Comparison of ENCODE assay signal across 8 cellular contexts in genomic region chr4:123449780-123450179, GRCh38. TPM values are rescaled to one million over a fixed set of nuclear protein-coding genes. Genes with fewer than 3 reads are reported as not detected.
DNase-seq lines count a peak whose midpoint lies in the region; ATAC-seq and TF ChIP-seq lines count a peak whose summit lies in the region.

No MANE protein-coding gene starts in this region.

- no peaks in the 10 kb centered on the region for H3K9me3 Mint-ChIP-seq in activated naive CD8-positive, alpha-beta T cell treated with anti-CD3 and anti-CD28 coated beads, Interleukin-2, amount 10 ng/mL, durations not matched to agents 7 days and 5 days
- no peaks in the 10 kb centered on the region for H3K9me3 Mint-ChIP-seq in mesothelial cell of epicardium

- peaks cover 6% of the 10 kb centered on the region for H3K36me3 Mint-ChIP-seq in activated naive CD8-positive, alpha-beta T cell treated with anti-CD3 and anti-CD28 coated beads, Interleukin-2, amount 10 ng/mL, durations not matched to agents 7 days and 5 days
- no peaks in the 10 kb centered on the region for H3K36me3 Mint-ChIP-seq in mesothelial cell of epicardium

- no peaks in the 10 kb centered on the region for H3K36me3 ChIP-seq in ACC112 (ENCODE audit: insufficient read depth, low read length)
- no peaks in the 10 kb centered on the region for H3K36me3 ChIP-seq in gastrocnemius medialis

- H2AFZ ChIP-seq in ACC112 (ENCODE audit: low read length, unreplicated experiment), result no peak overlapping the region

- peak overlapping the region; percentile 16; the same call in 1 of the 2 replicates for H3K27ac ChIP-seq in ACC112 (ENCODE audit: low read depth, low read length)
- H3K27ac ChIP-seq in gastrocnemius medialis, result no peak overlapping the region

- in situ Hi-C loops in gastrocnemius medialis (cut with MboI; ENCODE audit: low sequenced_read_pairs in 4 of 4), result no loop called here

- peak overlapping the region; percentile 8; the same call in 1 of the 2 replicates for H3K4me3 ChIP-seq in ACC112 (ENCODE audit: low read depth, low read length)
- no peak overlapping the region for H3K4me3 ChIP-seq in gastrocnemius medialis

- H3K27me3 Mint-ChIP-seq in activated naive CD8-positive, alpha-beta T cell treated with anti-CD3 and anti-CD28 coated beads, Interleukin-2, amount 10 ng/mL, durations not matched to agents 7 days and 5 days, result no peaks in the 10 kb centered on the region
- no peaks in the 10 kb centered on the region for H3K27me3 Mint-ChIP-seq in mesothelial cell of epicardium (ENCODE audit: low read depth)

- DNase-seq in activated naive CD8-positive, alpha-beta T cell treated with anti-CD3 and anti-CD28 coated beads, Interleukin-2, amount 10 ng/mL, durations not matched to agents 7 days and 5 days, result no peak
- no peak for DNase-seq in stimulated activated naive CD8-positive, alpha-beta T cell treated with anti-CD3 and anti-CD28 coated beads, Interleukin-15, Interleukin-2, amounts not matched to agents 100 U/mL and 50 U/mL, for 24 hours
- DNase-seq in gastrocnemius medialis (no peak), mesothelial cell of epicardium (ENCODE audit: low spot score in 2 of 2, unreplicated experiment in 2 of 2) (no peak), ureter (ENCODE audit: low spot score) (no peak)

- POLR2A ChIA-PET in activated naive CD8-positive, alpha-beta T cell treated with anti-CD3 and anti-CD28 coated beads, Interleukin-2, amount 10 ng/mL, durations not matched to agents 7 days and 5 days (lab: Charles Lee), result interaction anchor here (1.0 to 1.4 kb wide), 2 partner anchors 31 to 53 kb away, joined by 4 read pairs; partner anchors contain the start of gene SPRY1

- intact Hi-C loops in gastrocnemius medialis (cut with DNase I; ENCODE audit: low total_unique reads), result no loop called here

- no peaks in the 10 kb centered on the region for H3K9me3 ChIP-seq in gastrocnemius medialis

- peak overlapping the region; percentile 76 for H3K27ac Mint-ChIP-seq in activated naive CD8-positive, alpha-beta T cell treated with anti-CD3 and anti-CD28 coated beads, Interleukin-2, amount 10 ng/mL, durations not matched to agents 7 days and 5 days
- no peak overlapping the region for H3K27ac Mint-ChIP-seq in mesothelial cell of epicardium

- H3K4me3 Mint-ChIP-seq in activated naive CD8-positive, alpha-beta T cell treated with anti-CD3 and anti-CD28 coated beads, Interleukin-2, amount 10 ng/mL, durations not matched to agents 7 days and 5 days, result peak overlapping the region; percentile 69
- H3K4me3 Mint-ChIP-seq in mesothelial cell of epicardium, result no peak overlapping the region

- H3K4me1 Mint-ChIP-seq in activated naive CD8-positive, alpha-beta T cell treated with anti-CD3 and anti-CD28 coated beads, Interleukin-2, amount 10 ng/mL, durations not matched to agents 7 days and 5 days, result peaks cover 34% of the 10 kb centered on the region
- H3K4me1 Mint-ChIP-seq in mesothelial cell of epicardium, result peaks cover 11% of the 10 kb centered on the region

- no peak for TF ChIP-seq POLR2A in gastrocnemius medialis (IDR thresholded peaks at IDR 0.05)

- TF ChIP-seq CTCF in gastrocnemius medialis (IDR thresholded peaks at IDR 0.05 in 4 of 5, conservative IDR thresholded peaks at IDR 0.05 in 1 of 5) (no peak), mesothelial cell of epicardium (IDR thresholded peaks at IDR 0.05; ENCODE audit: unreplicated experiment) (no peak)

- H3K27me3 ChIP-seq in ACC112 (ENCODE audit: insufficient read depth, low read length) (no peaks in the 10 kb centered on the region), gastrocnemius medialis (no peaks in the 10 kb centered on the region)

- H3K4me1 ChIP-seq in ACC112 (ENCODE audit: control insufficient read depth, insufficient read depth, low read length, unreplicated experiment) (peaks cover 21% of the 10 kb centered on the region), gastrocnemius medialis (no peaks in the 10 kb centered on the region)

- ATAC-seq in GM19455 (IDR thresholded peaks at IDR 0.05; ENCODE audit: unreplicated experiment) (peak; percentile 76), HG03439 (IDR thresholded peaks at IDR 0.05; ENCODE audit: unreplicated experiment) (peak; percentile 76), gastrocnemius medialis (no peak)
- ATAC-seq in activated naive CD8-positive, alpha-beta T cell treated with anti-CD3 and anti-CD28 coated beads, Interleukin-2, amount 10 ng/mL, durations not matched to agents 7 days and 5 days (ENCODE audit: low read depth), result peak; percentile 72
- ATAC-seq in stimulated activated naive CD8-positive, alpha-beta T cell treated with anti-CD3 and anti-CD28 coated beads, Interleukin-15, Interleukin-2, amounts not matched to agents 100 U/mL and 50 U/mL, for 24 hours, result peak; percentile 70

- H3K79me2 ChIP-seq in ACC112 (ENCODE audit: control insufficient read depth, insufficient read depth, low read length, unreplicated experiment), result no peaks in the 10 kb centered on the region

RNA-seq across cellular contexts. Expression of gene SPRY1, which starts 53.2 kb away (rescaled TPM):
- 10 to 100 TPM; 46.3 to 51.3 TPM for total RNA-seq in activated naive CD8-positive, alpha-beta T cell treated with anti-CD3 and anti-CD28 coated beads, Interleukin-2, amount 10 ng/mL, durations not matched to agents 7 days and 5 days
- 10 to 100 TPM; 32.8 to 72.2 (median 50.9) TPM for total RNA-seq in gastrocnemius medialis
- 39.1 to 42.0 TPM (median 41.8 TPM) in 3 replicates for total RNA-seq in mesothelial cell of epicardium
- 197 TPM for total RNA-seq in ureter

Comparison
In these comparisons a context has a peak if more than half of its experiments do, and no peak if none do; other contexts are left out.
1. ATAC-seq: peak in GM19455 (single experiment), HG03439 (single experiment), activated naive CD8-positive, alpha-beta T cell treated with anti-CD3 and anti-CD28 coated beads, Interleukin-2, amount 10 ng/mL, durations not matched to agents 7 days and 5 days (single experiment) and stimulated activated naive CD8-positive, alpha-beta T cell treated with anti-CD3 and anti-CD28 coated beads, Interleukin-15, Interleukin-2, amounts not matched to agents 100 U/mL and 50 U/mL, for 24 hours (single experiment); none in gastrocnemius medialis (0 of 2).